ENCODE assay signal across 12 cellular contexts in the genomic region with DNA sequence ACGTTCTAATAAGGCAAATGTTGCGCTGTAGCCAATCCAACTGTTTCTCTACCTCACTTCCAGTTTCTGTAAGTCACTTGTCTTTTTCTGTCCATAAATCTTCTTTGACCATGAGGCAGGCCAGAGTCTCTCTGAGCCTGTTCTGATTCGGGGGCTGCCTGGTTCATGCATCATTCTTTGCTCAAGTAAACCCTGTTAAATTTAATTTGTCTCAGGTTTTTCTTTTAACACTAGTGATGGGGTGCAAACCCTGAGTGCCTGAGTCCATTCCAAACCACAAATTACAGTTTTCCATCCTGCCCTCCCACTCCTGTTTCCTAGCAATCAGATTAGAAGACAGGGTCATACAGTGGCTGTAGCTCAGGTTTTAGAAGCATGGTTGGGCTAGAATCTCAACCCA. TPM values are rescaled to one million over a fixed set of nuclear protein-coding genes. Genes with fewer than 3 reads are reported as not detected.
"Had no signal": no experiment of that assay in that cellular context is flagged by ENCODE, and none has a peak within 500 bp of the region (broad histone marks: within the 10 kb centered on the region; RNA-seq: fewer than 3 reads in every experiment).

No MANE protein-coding gene starts in this region.

- H3K4me3 Mint-ChIP-seq: activated B cell treated with CpG ODN at 0.5 μM for 24 hours; activated CD4-positive, alpha-beta T cell treated with anti-CD3 and anti-CD28 coated beads, Interleukin-2, amount 10 ng/mL, durations not matched to agents 24 days and 14 days; endodermal cell; immature natural killer cell; natural killer cell treated with Interleukin-12 subunit alpha and Interleukin-12 subunit beta and Interleukin-15 and Interleukin-18, amount 100 ng/mL, for 72 hours had no signal

- H3K4me3 ChIP-seq: skin epidermis had no signal

- DNase-seq: activated B cell treated with CpG ODN at 0.5 μM for 24 hours; activated CD4-positive, alpha-beta T cell treated with anti-CD3 and anti-CD28 coated beads, Interleukin-2, amount 10 ng/mL, durations not matched to agents 24 days and 14 days; activated naive CD4-positive, alpha-beta T cell treated with anti-CD3 and anti-CD28 coated beads, Interleukin-2, amount 50 U/mL, for 16 hours; amniotic stem cell; endodermal cell; immature natural killer cell; left cardiac atrium; mammary epithelial cell had no signal

- H3K9me3 Mint-ChIP-seq: activated B cell treated with CpG ODN at 0.5 μM for 24 hours; activated CD4-positive, alpha-beta T cell treated with anti-CD3 and anti-CD28 coated beads, Interleukin-2, amount 10 ng/mL, durations not matched to agents 24 days and 14 days; activated T-helper 2 cell treated with anti-CD3 and anti-CD28 coated beads, Interferon-gamma antibody, Interleukin-2, Interleukin-4, amounts not matched to agents 10 μg/mL and 5 μg/mL and 100 μg/mL, durations not matched to agents 14 hours and 24 hours and 36 hours; endodermal cell; immature natural killer cell; natural killer cell treated with Interleukin-12 subunit alpha and Interleukin-12 subunit beta and Interleukin-15 and Interleukin-18, amount 100 ng/mL, for 72 hours had no signal

- H3K4me1 Mint-ChIP-seq: activated B cell treated with CpG ODN at 0.5 μM for 24 hours, immature natural killer cell had no signal

- H3K36me3 Mint-ChIP-seq: immature natural killer cell; natural killer cell treated with Interleukin-12 subunit alpha and Interleukin-12 subunit beta and Interleukin-15 and Interleukin-18, amount 100 ng/mL, for 72 hours had no signal

- H3K27ac ChIP-seq: skin epidermis had no signal

- H3K27ac Mint-ChIP-seq: activated B cell treated with CpG ODN at 0.5 μM for 24 hours; activated CD4-positive, alpha-beta T cell treated with anti-CD3 and anti-CD28 coated beads, Interleukin-2, amount 10 ng/mL, durations not matched to agents 24 days and 14 days; activated T-helper 2 cell treated with anti-CD3 and anti-CD28 coated beads, Interferon-gamma antibody, Interleukin-2, Interleukin-4, amounts not matched to agents 10 μg/mL and 5 μg/mL and 100 μg/mL, durations not matched to agents 14 hours and 24 hours and 36 hours; immature natural killer cell; natural killer cell treated with Interleukin-12 subunit alpha and Interleukin-12 subunit beta and Interleukin-15 and Interleukin-18, amount 100 ng/mL, for 72 hours had no signal

RNA-seq across cellular contexts. Expression of a gene that starts 41.9 kb away (rescaled TPM):
- total RNA-seq: activated B cell treated with CpG ODN at 0.5 μM for 24 hours; activated CD4-positive, alpha-beta T cell treated with anti-CD3 and anti-CD28 coated beads, Interleukin-2, amount 10 ng/mL, durations not matched to agents 24 days and 14 days; activated T-helper 2 cell treated with anti-CD3 and anti-CD28 coated beads, Interferon-gamma antibody, Interleukin-2, Interleukin-4, amounts not matched to agents 10 μg/mL and 5 μg/mL and 100 μg/mL, durations not matched to agents 14 hours and 24 hours and 36 hours; natural killer cell treated with Interleukin-12 subunit alpha and Interleukin-12 subunit beta and Interleukin-15 and Interleukin-18, amount 100 ng/mL, for 72 hours; T-helper 1 cell treated with Interleukin-12 subunit alpha and Interleukin-12 subunit beta and Interleukin-4 antibody, amounts not matched to agents 30 ng/mL and 1 ng/mL, for 36 hours had no signal
